9 cellular contexts compared by ENCODE assay signal in the genomic region with DNA sequence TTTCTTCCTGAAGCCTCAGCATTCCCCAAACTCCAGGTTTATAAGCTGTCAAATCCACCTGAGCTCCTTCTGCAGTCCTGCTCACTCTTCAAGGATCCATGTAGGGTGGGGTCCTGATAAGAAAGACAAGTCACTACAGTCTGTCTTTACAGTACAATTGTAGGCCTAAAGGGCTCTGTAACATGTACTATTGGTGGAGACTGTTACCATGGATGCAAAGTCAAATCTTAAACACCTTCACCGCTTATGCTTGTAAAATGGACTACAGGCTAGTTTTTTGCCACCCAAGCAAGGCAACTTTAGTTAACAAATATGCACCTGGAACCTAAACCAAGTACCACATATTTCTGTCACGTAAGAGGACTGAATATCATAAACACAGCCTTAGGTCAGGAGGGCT. TPM values are rescaled to one million over a fixed set of nuclear protein-coding genes. Genes with fewer than 3 reads are reported as not detected.
DNase-seq lines count a peak whose midpoint lies in the region; ATAC-seq and TF ChIP-seq lines count a peak whose summit lies in the region.
"Had no signal": no experiment of that assay in that cellular context is flagged by ENCODE, and none has a peak within 500 bp of the region (broad histone marks: within the 10 kb centered on the region; RNA-seq: fewer than 3 reads in every experiment).

No MANE protein-coding gene starts in this region.

- H3K79me2 ChIP-seq in mammary epithelial cell (ENCODE audit: insufficient read depth, low read length) (peaks cover 8% of the 10 kb centered on the region), neural progenitor cell (ENCODE audit: low read depth) (peaks cover 69% of the 10 kb centered on the region)

- H3K27ac ChIP-seq in CD4-positive, alpha-beta memory T cell (ENCODE audit: low read depth, low read length), result no peak overlapping the region
- H3K27ac ChIP-seq in mammary epithelial cell (ENCODE audit: insufficient read depth, low read depth, low read length) (peak overlapping the region; percentile 39), neural progenitor cell (no peak overlapping the region)

- no peak overlapping the region for H3K4me2 ChIP-seq in mammary epithelial cell (ENCODE audit: insufficient read depth, low read depth, low read length)
- no peak overlapping the region for H3K4me2 ChIP-seq in neural progenitor cell

- no peaks in the 10 kb centered on the region for H3F3A ChIP-seq in neural progenitor cell (ENCODE audit: low read depth)

- no peak overlapping the region for H3K9ac ChIP-seq in mammary epithelial cell (ENCODE audit: insufficient read depth, low read length)
- H3K9ac ChIP-seq in neural progenitor cell, result no peak overlapping the region

- 97% methylated on average over 2 of the region's 2 CpGs for WGBS in mammary epithelial cell (ENCODE audit: low coverage, missing lambda C conversion rate)

- in situ Hi-C loops in mammary epithelial cell (cut with MboI; ENCODE audit: low sequenced_read_pairs in 2 of 2), result no loop called here

- H2AFZ ChIP-seq in mammary epithelial cell (ENCODE audit: low read depth, low read length), result no peak overlapping the region
- H2AFZ ChIP-seq in neural progenitor cell (replicated peaks), result no peak overlapping the region

- POLR2A ChIA-PET in CD4-positive, alpha-beta memory T cell (lab: Charles Lee; ENCODE audit: partially characterized antibody), result interaction anchor here (0.9 to 2.1 kb wide), 3 partner anchors 11 to 32 kb away, joined by 3 to 6 read pairs (median 3); no protein-coding TSS in a partner anchor

- H3K27me3 ChIP-seq in CD4-positive, alpha-beta memory T cell (ENCODE audit: insufficient read depth, low read length), result no peaks in the 10 kb centered on the region
- no peaks in the 10 kb centered on the region for H3K27me3 ChIP-seq in mammary epithelial cell (ENCODE audit: insufficient read depth, low read length)
- H3K27me3 ChIP-seq in neural progenitor cell, result no peaks in the 10 kb centered on the region

- intact Hi-C loops in CD4-positive, alpha-beta memory T cell (cut with micrococcal nuclease), result no loop called here
- intact Hi-C loops in mammary epithelial cell (cut with micrococcal nuclease), result no loop called here

- H3K9me3 ChIP-seq in CD4-positive, alpha-beta memory T cell (ENCODE audit: control insufficient read depth in 1 of 2, low read length in 2 of 2), result no peaks in the 10 kb centered on the region
- H3K9me3 ChIP-seq in mammary epithelial cell (replicated peaks; ENCODE audit: insufficient read depth, low read length), result no peaks in the 10 kb centered on the region
- H3K9me3 ChIP-seq in neural progenitor cell (ENCODE audit: low read depth), result no peaks in the 10 kb centered on the region

- TF ChIP-seq CTCF in mammary epithelial cell (conservative IDR thresholded peaks at IDR 0.05 in 1 of 2, IDR thresholded peaks at IDR 0.05 in 1 of 2; ENCODE audit: extremely low read depth in 1 of 2, insufficient read depth in 1 of 2, low read depth in 1 of 2, low read length in 2 of 2), result no peak
- TF ChIP-seq CTCF in nephron (IDR thresholded peaks at IDR 0.05; ENCODE audit: unreplicated experiment in 3 of 3), result no peak
- TF ChIP-seq CTCF in neural progenitor cell (IDR thresholded peaks at IDR 0.05), result no peak

- peak overlapping the region in 5 of 8 donors; percentile 0 to 63 (median 18) for H3K4me3 Mint-ChIP-seq in CD4-positive, alpha-beta memory T cell
- H3K4me3 Mint-ChIP-seq in IgD-negative memory B cell (no peak overlapping the region), nephron (no peak overlapping the region), neural progenitor cell (no peak overlapping the region)
- H3K4me3 Mint-ChIP-seq: type B pancreatic cell had no signal

- H3K36me3 Mint-ChIP-seq in CD4-positive, alpha-beta memory T cell, result peaks cover 52 to 56% of the 10 kb centered on the region in 2 donors
- peaks cover 9% of the 10 kb centered on the region for H3K36me3 Mint-ChIP-seq in IgD-negative memory B cell
- peaks cover 57% of the 10 kb centered on the region for H3K36me3 Mint-ChIP-seq in nephron (ENCODE audit: low read depth)
- peaks cover 42% of the 10 kb centered on the region for H3K36me3 Mint-ChIP-seq in neural progenitor cell

- H3K27me3 Mint-ChIP-seq in CD4-positive, alpha-beta memory T cell, result no peaks in the 10 kb centered on the region
- no peaks in the 10 kb centered on the region for H3K27me3 Mint-ChIP-seq in IgD-negative memory B cell
- no peaks in the 10 kb centered on the region for H3K27me3 Mint-ChIP-seq in nephron (ENCODE audit: low read depth)
- H3K27me3 Mint-ChIP-seq in neural progenitor cell (ENCODE audit: insufficient read depth, low read depth), result peaks cover 2% of the 10 kb centered on the region
- H3K27me3 Mint-ChIP-seq: type B pancreatic cell had no signal

- peaks cover 48% of the 10 kb centered on the region for H3K4me1 ChIP-seq in CD4-positive, alpha-beta memory T cell (ENCODE audit: insufficient read depth, low read length)
- H3K4me1 ChIP-seq in mammary epithelial cell (ENCODE audit: insufficient read depth, low read length), result peaks cover 23% of the 10 kb centered on the region
- H3K4me1 ChIP-seq in neural progenitor cell, result no peaks in the 10 kb centered on the region

- H3K4me1 Mint-ChIP-seq in CD4-positive, alpha-beta memory T cell, result peaks cover 51 to 76% (median 61%) of the 10 kb centered on the region in 4 donors
- peaks cover 25 to 41% (median 36%) of the 10 kb centered on the region in 3 donors for H3K4me1 Mint-ChIP-seq in IgD-negative memory B cell
- peaks cover 39% of the 10 kb centered on the region for H3K4me1 Mint-ChIP-seq in nephron
- H3K4me1 Mint-ChIP-seq in neural progenitor cell, result peaks cover 7% of the 10 kb centered on the region

- CTCF ChIA-PET in CD4-positive, alpha-beta memory T cell (lab: Charles Lee; ENCODE audit: partially characterized antibody), result interaction anchor here (0.7 kb wide), 1 partner anchor 13 kb away, joined by 4 read pairs; no protein-coding TSS in a partner anchor
- CTCF ChIA-PET in mammary epithelial cell (lab: Charles Lee; ENCODE audit: low non-redundant PET), result interaction anchor here (0.6 kb wide), 1 partner anchor 11 kb away, joined by 4 read pairs; no protein-coding TSS in a partner anchor

- dilution Hi-C loops in mammary epithelial cell (cut with HindIII; ENCODE audit: low sequenced_read_pairs), result no loop called here

- DNase-seq in CD4-positive, alpha-beta memory T cell, result no peak
- no peak for DNase-seq in mammary epithelial cell
- DNase-seq in neural progenitor cell (ENCODE audit: low spot score), result no peak

- H3K9me3 Mint-ChIP-seq in CD4-positive, alpha-beta memory T cell, result no peaks in the 10 kb centered on the region
- H3K9me3 Mint-ChIP-seq in IgD-negative memory B cell (peaks cover 0 to 3% (median 3%) of the 10 kb centered on the region in 3 donors), nephron (no peaks in the 10 kb centered on the region), neural progenitor cell (peaks cover 4% of the 10 kb centered on the region)
- H3K9me3 Mint-ChIP-seq: type B pancreatic cell had no signal

- BruUV-seq in mammary epithelial cell (replicated peaks; lab: Mats Ljungman, UMichigan), result no TSS peak

- H3K36me3 ChIP-seq in CD4-positive, alpha-beta memory T cell (ENCODE audit: insufficient read depth, low read length), result no peaks in the 10 kb centered on the region
- H3K36me3 ChIP-seq in mammary epithelial cell (ENCODE audit: insufficient read depth, low read length) (no peaks in the 10 kb centered on the region), neural progenitor cell (no peaks in the 10 kb centered on the region)

- ATAC-seq in HG03095 (IDR thresholded peaks at IDR 0.05; ENCODE audit: unreplicated experiment) (no peak), GM18909 (IDR thresholded peaks at IDR 0.05; ENCODE audit: poor library complexity, unreplicated experiment) (no peak), GM19467 (IDR thresholded peaks at IDR 0.05; ENCODE audit: unreplicated experiment) (no peak)

- peak overlapping the region; percentile 10 to 73 (median 68) for H3K27ac Mint-ChIP-seq in CD4-positive, alpha-beta memory T cell
- H3K27ac Mint-ChIP-seq in IgD-negative memory B cell (peak overlapping the region in 2 of 3 donors; percentile 37 to 45), nephron (peak overlapping the region; percentile 51 to 90 (median 75)), neural progenitor cell (no peak overlapping the region)
- H3K27ac Mint-ChIP-seq: type B pancreatic cell had no signal

- H3K4me3 ChIP-seq in CD4-positive, alpha-beta memory T cell (ENCODE audit: low read length in 2 of 2), result no peak overlapping the region
- H3K4me3 ChIP-seq in mammary epithelial cell (replicated peaks in 1 of 3; ENCODE audit: insufficient read depth in 1 of 3, low read depth in 2 of 3, low read length in 3 of 3) (no peak overlapping the region), neural progenitor cell (no peak overlapping the region)

- H4K20me1 ChIP-seq in mammary epithelial cell (ENCODE audit: insufficient read depth, low read length) (no peaks in the 10 kb centered on the region), neural progenitor cell (ENCODE audit: low read depth) (peaks cover 5% of the 10 kb centered on the region)

RNA-seq across cellular contexts. Expression of a gene that starts 44.7 kb away (rescaled TPM):
- total RNA-seq in CD4-positive, alpha-beta memory T cell, result 100 to 1,000 TPM in 1 of 2 experiments, 10 to 100 TPM in 1; 93.5 to 106 TPM
- 10 to 100 TPM; 17.0 to 39.7 TPM for polyA plus RNA-seq in CD4-positive, alpha-beta memory T cell
- polyA plus RNA-seq in IgD-negative memory B cell (16.0 TPM), mammary epithelial cell (9.5 TPM)
- total RNA-seq in mammary epithelial cell (10 to 100 TPM; 39.3 to 59.4 TPM), neural progenitor cell (ENCODE audit: low replicate concordance) (61.2 and 105 TPM in 2 replicates)
- polyA minus RNA-seq in mammary epithelial cell, result 46.8 TPM

Comparison
In these comparisons a context has a peak if more than half of its experiments do, and no peak if none do; other contexts are left out.
1. H3K4me3 Mint-ChIP-seq: peak in CD4-positive, alpha-beta memory T cell (5 of 8); none in IgD-negative memory B cell (0 of 4), nephron (0 of 3) and neural progenitor cell (single experiment).